In genomic region chr14:22981090-22982012, GRCh38 we compare ENCODE assay signal across 8 cellular contexts. TPM values are rescaled to one million over a fixed set of nuclear protein-coding genes. Genes with fewer than 3 reads are reported as not detected.
DNase-seq lines count a peak whose midpoint lies in the region; ATAC-seq and TF ChIP-seq lines count a peak whose summit lies in the region.

No MANE protein-coding gene starts in this region.

- no peak for TF ChIP-seq EP300 in upper lobe of left lung (IDR thresholded peaks at IDR 0.05)

- DNase-seq in NCI-H69 (lab: John Stamatoyannopoulos, UW) (peak; percentile 50), choroid plexus epithelial cell (ENCODE audit: low read depth) (no peak), memory B cell (ENCODE audit: low spot score in 2 of 2) (peak; percentile 25 to 44), upper lobe of left lung (peak; percentile 27 to 88)

- no peaks in the 10 kb centered on the region for H3K9me3 ChIP-seq in upper lobe of left lung

- ATAC-seq in memory B cell (ENCODE audit: low read depth) (no peak), upper lobe of left lung (ENCODE audit: low FRiP score in 2 of 2) (peak in 1 of 2 donors; percentile 42), GM18505 (IDR thresholded peaks at IDR 0.05; ENCODE audit: unreplicated experiment) (no peak), HG03025 (IDR thresholded peaks at IDR 0.05; ENCODE audit: low FRiP score, unreplicated experiment) (no peak), GM21576 (IDR thresholded peaks at IDR 0.05; ENCODE audit: unreplicated experiment) (no peak)

- TF ChIP-seq CTCF in C4-2B (conservative IDR thresholded peaks at IDR 0.05), result no peak
- no peak for TF ChIP-seq CTCF in choroid plexus epithelial cell (conservative IDR thresholded peaks at IDR 0.05; ENCODE audit: low read depth, low read length)
- TF ChIP-seq CTCF in upper lobe of left lung (IDR thresholded peaks at IDR 0.05), result no peak

- TF ChIP-seq POLR2A in upper lobe of left lung (IDR thresholded peaks at IDR 0.05), result no peak
- no peak for TF ChIP-seq POLR2A in GM18505 (IDR thresholded peaks at IDR 0.05; ENCODE audit: borderline replicate concordance, extremely low read depth, insufficient read depth, insufficient read length)

- H3K9me3 Mint-ChIP-seq in memory B cell, result no peaks in the 10 kb centered on the region

- peaks cover 5% of the 10 kb centered on the region for H3K27me3 Mint-ChIP-seq in memory B cell

- no peak overlapping the region for H3K27ac Mint-ChIP-seq in memory B cell

- WGBS in upper lobe of left lung, 2 donors, result 2 to 3% methylated on average over 8 to 43 of the region's 91 CpGs

- H3K27ac ChIP-seq in C4-2B, result peak overlapping the region; percentile 82
- H3K27ac ChIP-seq in upper lobe of left lung, result peak overlapping the region; percentile 82 to 89 (median 86)

- H3K4me1 ChIP-seq in upper lobe of left lung, result peaks cover 48 to 75% (median 59%) of the 10 kb centered on the region in 4 donors

- peaks cover 9% of the 10 kb centered on the region for H3K4me1 Mint-ChIP-seq in memory B cell

- H3K36me3 ChIP-seq in upper lobe of left lung, result no peaks in the 10 kb centered on the region

- H3K36me3 Mint-ChIP-seq in memory B cell, result no peaks in the 10 kb centered on the region

- H3K27me3 ChIP-seq in upper lobe of left lung, result peaks cover 0 to 13% (median 7%) of the 10 kb centered on the region in 4 donors

- peak overlapping the region; percentile 70 for H3K4me3 ChIP-seq in choroid plexus epithelial cell (ENCODE audit: low read depth, low read length)
- H3K4me3 ChIP-seq in upper lobe of left lung, result peak overlapping the region; percentile 64 to 87 (median 68)

- H3K4me3 Mint-ChIP-seq in memory B cell, result peak overlapping the region; percentile 12

RNA-seq across cellular contexts. Expression of gene AJUBA, which starts 1.0 kb away (rescaled TPM):
- 10 to 100 TPM; 34.4 to 50.3 (median 39.5) TPM for total RNA-seq in upper lobe of left lung

RNA-seq across cellular contexts. Expression of gene HAUS4, which starts 24.5 kb away (rescaled TPM):
- 100 to 1,000 TPM in 2 of 6 donors, 10 to 100 TPM in 4; 44.3 to 137 (median 78.9) TPM for total RNA-seq in upper lobe of left lung

RNA-seq across cellular contexts. Expression of gene C14orf93, which starts 28.6 kb away (rescaled TPM):
- 10 to 100 TPM in 4 of 6 donors, 1 to 10 TPM in 2; 7.1 to 12.9 (median 11.4) TPM for total RNA-seq in upper lobe of left lung

RNA-seq across cellular contexts. Expression of gene PRMT5, which starts 52.2 kb away (rescaled TPM):
- total RNA-seq in upper lobe of left lung, result 10 to 100 TPM; 21.4 to 51.3 (median 39.2) TPM

RNA-seq across cellular contexts. Expression of gene PSMB5, which starts 53.3 kb away (rescaled TPM):
- total RNA-seq in upper lobe of left lung, result 100 to 1,000 TPM in 2 of 6 donors, 10 to 100 TPM in 4; 58.7 to 147 (median 86.1) TPM
